In the genomic region with DNA sequence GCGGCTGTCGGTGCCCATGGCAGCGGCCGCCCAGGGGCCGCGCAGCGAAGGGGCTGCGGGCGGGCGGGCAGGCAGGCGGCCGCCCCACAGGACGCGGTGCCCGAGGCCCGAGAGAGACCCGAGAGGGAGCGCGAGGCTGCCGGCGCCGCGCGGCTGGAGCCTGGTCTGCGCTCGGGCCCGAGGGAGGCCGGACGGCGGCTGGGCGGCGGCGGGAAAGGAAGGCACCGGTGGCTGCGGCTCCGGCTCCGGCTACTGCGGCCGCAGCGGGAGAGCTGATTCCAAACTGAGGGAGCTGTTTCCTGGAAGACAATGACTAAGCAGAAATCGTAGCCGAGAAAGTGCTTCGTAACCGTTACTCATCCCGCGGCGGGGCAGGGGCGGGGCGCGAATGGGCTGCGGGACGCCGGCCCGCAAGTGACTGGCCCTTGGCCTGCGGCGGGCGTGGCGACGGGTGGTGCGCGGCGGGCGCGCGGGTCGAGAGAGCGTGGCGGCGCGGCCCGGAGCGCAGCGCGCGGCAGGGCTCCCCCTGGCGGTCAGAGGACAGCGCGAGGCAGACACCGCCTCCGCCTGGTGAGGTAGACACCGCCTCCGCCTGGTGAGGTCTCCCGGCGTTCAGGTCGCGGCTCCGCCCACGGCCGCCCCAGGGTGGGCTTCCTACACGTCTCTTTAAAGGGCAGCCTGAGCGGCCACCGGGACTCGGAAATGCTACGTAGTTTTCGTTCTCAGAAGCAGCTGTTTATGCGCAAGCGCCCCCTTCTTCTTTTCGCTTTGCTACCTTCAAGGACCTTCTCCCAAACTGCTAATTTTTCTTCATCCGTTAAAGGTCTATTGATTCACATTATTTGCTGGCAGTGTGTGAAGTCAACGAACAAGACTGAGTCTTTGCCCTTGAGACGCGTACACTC, we compare ENCODE assay signal across 8 cellular contexts. TPM values are rescaled to one million over a fixed set of nuclear protein-coding genes. Genes with fewer than 3 reads are reported as not detected.
DNase-seq lines count a peak whose midpoint lies in the region; ATAC-seq and TF ChIP-seq lines count a peak whose summit lies in the region.

Gene GCLM (minus strand): TSS at position 285 of the 905 bp plus-strand sequence. CDS start 267 bp downstream, at position 18.

- ATAC-seq in HG02678 (IDR thresholded peaks at IDR 0.05; ENCODE audit: unreplicated experiment) = peak; percentile 94

- peak within 1 kb of the TSS; percentile 92 for H3K27ac ChIP-seq in left ventricle myocardium inferior (replicated peaks)
- H3K27ac ChIP-seq in urinary bladder (ENCODE audit: low read depth) = peak within 1 kb of the TSS; percentile 81

- H3K36me3 Mint-ChIP-seq in progenitor cell of endocrine pancreas (ENCODE audit: insufficient read depth) = peaks cover 1% of the 10 kb centered on the region

- H3K4me3 ChIP-seq in GM12875 (ENCODE audit: low read depth, low read length) (peak within 1 kb of the TSS; percentile 86), left ventricle myocardium inferior (peak within 1 kb of the TSS; percentile 90), urinary bladder (ENCODE audit: low read depth, low read length) (peak within 1 kb of the TSS; percentile 95)

- peaks cover 23% of the 10 kb centered on the region for H3K4me1 Mint-ChIP-seq in progenitor cell of endocrine pancreas (ENCODE audit: low read depth)

- H3K4me3 Mint-ChIP-seq in progenitor cell of endocrine pancreas (ENCODE audit: low read depth) = peak within 1 kb of the TSS; percentile 85

- H3K9me3 ChIP-seq in left ventricle myocardium inferior (replicated peaks) = peaks cover 12% of the 10 kb centered on the region

- H3K36me3 ChIP-seq in left ventricle myocardium inferior (no peaks in the 10 kb centered on the region), urinary bladder (ENCODE audit: insufficient read depth) (no peaks in the 10 kb centered on the region)

- H3K27ac Mint-ChIP-seq in progenitor cell of endocrine pancreas = peak within 1 kb of the TSS; percentile 89

- peak; percentile 97 for TF ChIP-seq CTCF in GM12875 (IDR thresholded peaks at IDR 0.05; ENCODE audit: borderline replicate concordance, insufficient read depth, low read depth, low read length)
- peak; percentile 98 for TF ChIP-seq CTCF in left ventricle myocardium inferior (IDR thresholded peaks at IDR 0.05; ENCODE audit: borderline replicate concordance)
- peak; percentile 99 for TF ChIP-seq CTCF in progenitor cell of endocrine pancreas (IDR thresholded peaks at IDR 0.05; ENCODE audit: unreplicated experiment)

- H3K27me3 ChIP-seq in left ventricle myocardium inferior (ENCODE audit: low read depth) = no peaks in the 10 kb centered on the region

- under 1% methylated on average over 102 of the region's 102 CpGs for WGBS in urinary bladder

- intact Hi-C loops in left ventricle myocardium inferior (cut with micrococcal nuclease) = no loop called here

- H3K27me3 Mint-ChIP-seq in progenitor cell of endocrine pancreas = peaks cover 13% of the 10 kb centered on the region

- H3K4me1 ChIP-seq in left ventricle myocardium inferior (peaks cover 24% of the 10 kb centered on the region), urinary bladder (ENCODE audit: insufficient read depth) (no peaks in the 10 kb centered on the region)

- peaks cover 11% of the 10 kb centered on the region for H3K9me3 Mint-ChIP-seq in progenitor cell of endocrine pancreas (ENCODE audit: low read depth)

- DNase-seq in NCI-H1105 treated with DMSO at 0.1 percent for 48 hours (lab: John Stamatoyannopoulos, UW) (peak; percentile 88), T-helper 1 cell (peak; percentile 82 to 92 (median 85)), amniotic epithelial cell (ENCODE audit: low read depth) (peak; percentile 94), left ventricle myocardium inferior (peak; percentile 92), progenitor cell of endocrine pancreas (ENCODE audit: low spot score, unreplicated experiment) (peak; percentile 92)

RNA-seq across cellular contexts. Expression of gene GCLM, which starts in this region (rescaled TPM):
- total RNA-seq in left ventricle myocardium inferior (11.4 TPM), progenitor cell of endocrine pancreas (16.2 and 20.1 TPM in 2 replicates), urinary bladder (12.6 TPM)
- polyA plus RNA-seq in urinary bladder = 6.7 TPM

Comparison
In these comparisons a context has a peak if more than half of its experiments do, and no peak if none do; other contexts are left out.
1. Peak in every context shown above with its lines: DNase-seq, ATAC-seq, H3K4me3 ChIP-seq and H3K27ac ChIP-seq.